In the genomic region with DNA sequence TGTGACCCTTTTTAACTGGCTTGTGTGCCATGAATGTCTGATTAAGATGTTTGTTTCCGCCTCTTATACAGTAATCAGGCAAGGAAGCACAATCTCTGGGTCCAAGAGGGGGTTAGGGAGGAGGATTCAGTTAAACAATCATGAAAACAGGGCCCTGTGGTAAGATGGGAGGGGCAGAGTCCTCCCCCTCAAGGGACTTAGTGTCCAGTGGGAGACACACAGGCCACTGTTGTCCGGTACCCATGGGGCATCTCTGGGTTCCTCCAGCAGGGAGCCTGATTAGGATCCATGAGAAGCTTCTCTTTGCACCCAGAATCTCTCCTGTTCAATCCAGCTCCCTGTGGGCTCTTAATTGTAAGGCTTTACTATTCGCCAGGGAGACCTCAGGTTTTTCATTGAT, we compare ENCODE assay signal across 22 cellular contexts.
"Had no signal": no experiment of that assay in that cellular context is flagged by ENCODE, and none has a peak within 500 bp of the region (broad histone marks: within the 10 kb centered on the region; RNA-seq: fewer than 3 reads in every experiment).

No MANE protein-coding gene starts in this region.

- H3K27me3 Mint-ChIP-seq: stimulated activated naive B cell treated with anti-CD40 and anti-IgM and Interleukin-4, amounts not matched to agents 10 μg/mL and 1 μg/mL and 100 μg/mL, for 72 hours had no signal

- H3K4me3 ChIP-seq: cardiac muscle cell, colonic mucosa, left ventricle myocardium inferior, lower lobe of right lung, mucosa of descending colon, right atrium auricular region, sigmoid colon, skin epidermis, stomach, thyroid gland, upper lobe of left lung, uterus had no signal

- H3K36me3 ChIP-seq: cardiac muscle cell, colonic mucosa, left ventricle myocardium inferior, lower lobe of right lung, right atrium auricular region, sigmoid colon, stomach, thyroid gland, upper lobe of left lung, uterus had no signal

- H3K4me1 ChIP-seq: colonic mucosa, uterus had no signal

- H3K4me3 Mint-ChIP-seq: immature natural killer cell; naive thymus-derived CD8-positive, alpha-beta T cell; stimulated activated naive B cell treated with anti-CD40 and anti-IgM and Interleukin-4, amounts not matched to agents 10 μg/mL and 1 μg/mL and 100 μg/mL, for 72 hours had no signal

- H3K27ac ChIP-seq: cardiac muscle cell, colonic mucosa, left ventricle myocardium inferior, lower lobe of right lung, right atrium auricular region, sigmoid colon, skin epidermis, stomach, thyroid gland, upper lobe of left lung, uterus had no signal

- H3K27me3 ChIP-seq: cardiac muscle cell, colonic mucosa, right atrium auricular region, sigmoid colon, stomach, thyroid gland, upper lobe of left lung, uterus had no signal

- H3K27ac Mint-ChIP-seq: immature natural killer cell; naive thymus-derived CD8-positive, alpha-beta T cell; stimulated activated naive B cell treated with anti-CD40 and anti-IgM and Interleukin-4, amounts not matched to agents 10 μg/mL and 1 μg/mL and 100 μg/mL, for 72 hours had no signal

- H3K9me3 ChIP-seq: colonic mucosa, left ventricle myocardium inferior, lower lobe of right lung, mucosa of descending colon, right atrium auricular region, sigmoid colon, stomach, thyroid gland, upper lobe of left lung, uterus had no signal

- H3K36me3 Mint-ChIP-seq: immature natural killer cell; naive thymus-derived CD8-positive, alpha-beta T cell; stimulated activated naive B cell treated with anti-CD40 and anti-IgM and Interleukin-4, amounts not matched to agents 10 μg/mL and 1 μg/mL and 100 μg/mL, for 72 hours had no signal

- DNase-seq: colonic mucosa; dermis blood vessel endothelial cell; effector memory CD4-positive, alpha-beta T cell; glutamatergic neuron; immature natural killer cell; left cardiac atrium; left ventricle myocardium inferior; lower lobe of right lung; mesendoderm; mucosa of descending colon; naive thymus-derived CD8-positive, alpha-beta T cell; sigmoid colon; stimulated activated CD4-positive, alpha-beta T cell treated with anti-CD3 and anti-CD28 coated beads, Interleukin-2, amount 100 ng/mL, for 24 hours; stimulated activated CD4-positive, alpha-beta T cell treated with anti-CD3 and anti-CD28 coated beads, Interleukin-4, amount 100 ng/mL, for 4 hours; stimulated activated naive B cell treated with anti-CD40 and anti-IgM and Interleukin-4, amounts not matched to agents 10 μg/mL and 1 μg/mL and 100 μg/mL, for 72 hours; stomach; thyroid gland; upper lobe of left lung; uterus had no signal

- H3K9me3 Mint-ChIP-seq: immature natural killer cell; naive thymus-derived CD8-positive, alpha-beta T cell had no signal
